In the genomic region with DNA sequence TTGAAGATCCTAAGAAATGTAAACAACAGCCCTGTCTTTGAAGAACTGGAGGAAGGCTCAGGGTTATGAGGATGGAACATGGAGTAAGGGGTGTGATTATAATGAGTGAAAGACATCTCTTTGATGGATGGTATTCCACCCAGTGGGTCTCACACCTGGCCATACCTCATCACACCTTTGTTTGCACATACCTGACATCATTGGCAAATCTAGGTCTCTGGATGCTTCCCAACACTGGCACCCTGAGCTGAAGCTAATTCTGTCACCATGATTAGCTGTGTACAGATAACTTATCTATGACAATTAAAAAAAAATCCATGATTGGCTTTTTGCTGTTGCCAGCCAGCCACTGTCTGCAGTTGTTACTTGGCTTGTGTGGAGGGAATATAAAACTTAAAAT, we compare ENCODE assay signal across 26 cellular contexts.
DNase-seq lines count a peak whose midpoint lies in the region; ATAC-seq, FAIRE-seq and TF ChIP-seq lines count a peak whose summit lies in the region.
"Had no signal": no experiment of that assay in that cellular context is flagged by ENCODE, and none has a peak within 500 bp of the region (broad histone marks: within the 10 kb centered on the region; RNA-seq: fewer than 3 reads in every experiment).

No MANE protein-coding gene starts in this region.

- peak; percentile 42 for ATAC-seq in left colon
- no peak for ATAC-seq in HG03159 (IDR thresholded peaks at IDR 0.05; ENCODE audit: unreplicated experiment)
- ATAC-seq: activated CD8-positive, alpha-beta T cell treated with anti-CD3 and anti-CD28 coated beads for 36 hours; esophagus mucosa; foreskin keratinocyte; HCT116; psoas muscle; stimulated activated naive B cell treated with anti-CD40 and anti-IgM and Interleukin-4, amounts not matched to agents 10 μg/mL and 1 μg/mL and 100 μg/mL, for 72 hours had no signal

- intact Hi-C loops in left colon (cut with DNase I, micrococcal nuclease) = no loop called here

- DNase-seq in NCI-H2196 (lab: John Stamatoyannopoulos, UW; ENCODE audit: unreplicated experiment) (peak; percentile 5), NCI-H2196 treated with DMSO at 0.1 percent for 48 hours (lab: John Stamatoyannopoulos, UW; ENCODE audit: unreplicated experiment) (no peak), NCI-H69 (lab: John Stamatoyannopoulos, UW) (peak; percentile 91), left colon (no peak), GM12891 (ENCODE audit: insufficient read length, low spot score) (no peak), RPMI8226 (no peak), GM13977 (ENCODE audit: low spot score) (no peak)
- DNase-seq: 8988T; activated CD8-positive, alpha-beta T cell treated with anti-CD3 and anti-CD28 coated beads for 36 hours; amygdala; CD4-positive, CD25-positive, alpha-beta regulatory T cell; DMS 273 treated with DMSO at 0.1 percent for 48 hours; effector memory CD4-positive, alpha-beta T cell; foreskin keratinocyte; kidney glomerular epithelial cell; NCI-H1048; NCI-H526; psoas muscle; stimulated activated CD4-positive, alpha-beta T cell treated with anti-CD3 and anti-CD28 coated beads, Interleukin-15, amount 100 ng/mL, for 24 hours; stimulated activated naive B cell treated with anti-CD40 and anti-IgM and Interleukin-4, amounts not matched to agents 10 μg/mL and 1 μg/mL and 100 μg/mL, for 72 hours had no signal

- TF ChIP-seq POLR2A in GM12891 (IDR thresholded peaks at IDR 0.05; ENCODE audit: low read depth, low read length) = no peak

- no peak for FAIRE-seq in GM12891 (lab: Jason Lieb, UNC)
- FAIRE-seq: colon, G401.6, GM18507 had no signal

- no peak for TF ChIP-seq CTCF in GM13977 (IDR thresholded peaks at IDR 0.05; ENCODE audit: extremely low read depth, insufficient read depth, missing control alignments)

- in situ Hi-C loops in GM13977 (cut with MboI; ENCODE audit: low pct_unique_long_range_greater_than_20kb, low sequenced_read_pairs, unreplicated experiment) = no loop called here

TF ChIP-seq in GM12891, 5 proteins besides CTCF, POLR2A, EP300 and RAD21:
- no peak for TF ChIP-seq TAF1 (IDR thresholded peaks at IDR 0.05; ENCODE audit: low read depth, low read length)
- TF ChIP-seq PAX5 (IDR thresholded peaks at IDR 0.05; ENCODE audit: insufficient read depth, low read length, severe bottlenecking) = no peak
- TF ChIP-seq SPI1 (IDR thresholded peaks at IDR 0.05; ENCODE audit: low read depth, low read length) = no peak
- TF ChIP-seq POU2F2 (IDR thresholded peaks at IDR 0.05; ENCODE audit: low read depth, low read length) = no peak
- TF ChIP-seq POLR2AphosphoS5 (IDR thresholded peaks at IDR 0.05; ENCODE audit: low read depth, low read length) = no peak

Comparison
In these comparisons a context has a peak if more than half of its experiments do, and no peak if none do; other contexts are left out.
1. DNase-seq: peak in NCI-H2196 (single experiment) and NCI-H69 (single experiment); none in NCI-H2196 treated with DMSO at 0.1 percent for 48 hours (single experiment), left colon (0 of 2), GM12891 (single experiment), RPMI8226 (single experiment) and GM13977 (single experiment).